ENCODE assay signal across 19 cellular contexts in the genomic region with DNA sequence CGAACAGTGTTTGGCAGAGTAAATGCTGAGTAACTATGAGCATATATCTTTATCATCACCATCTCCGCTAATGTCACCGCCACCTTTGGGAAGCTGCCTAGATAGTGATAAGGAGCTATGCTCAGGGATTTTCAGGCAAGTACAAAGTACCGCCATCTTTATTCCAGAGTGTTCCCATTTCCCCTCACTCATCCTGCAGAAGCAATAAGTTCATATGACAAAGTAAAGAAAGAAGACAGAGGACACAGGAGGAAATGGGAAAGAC.
"Had no signal": no experiment of that assay in that cellular context is flagged by ENCODE, and none has a peak within 500 bp of the region (broad histone marks: within the 10 kb centered on the region; RNA-seq: fewer than 3 reads in every experiment).

No MANE protein-coding gene starts in this region.

- H3K27me3 ChIP-seq: thyroid gland had no signal

- H3K36me3 Mint-ChIP-seq: stimulated activated memory B cell treated with anti-CD40 and anti-IgM and Interleukin-4, amounts not matched to agents 10 μg/mL and 1 μg/mL and 100 μg/mL, for 72 hours had no signal

- H3K27ac Mint-ChIP-seq: activated B cell treated with CpG ODN at 0.5 μM for 24 hours; activated CD4-positive, alpha-beta T cell treated with anti-CD3 and anti-CD28 coated beads, Interleukin-2, amount 10 ng/mL, durations not matched to agents 24 days and 14 days; activated CD8-positive, alpha-beta T cell treated with anti-CD3 and anti-CD28 coated beads, Interleukin-2, amount 10 ng/mL, durations not matched to agents 7 days and 5 days; activated naive CD8-positive, alpha-beta T cell; stimulated activated memory B cell treated with anti-CD40 and anti-IgM and Interleukin-4, amounts not matched to agents 10 μg/mL and 1 μg/mL and 100 μg/mL, for 72 hours had no signal

- H3K27me3 Mint-ChIP-seq: activated B cell treated with CpG ODN at 0.5 μM for 24 hours; activated naive CD8-positive, alpha-beta T cell; central memory CD8-positive, alpha-beta T cell; naive thymus-derived CD8-positive, alpha-beta T cell; stimulated activated memory B cell treated with anti-CD40 and anti-IgM and Interleukin-4, amounts not matched to agents 10 μg/mL and 1 μg/mL and 100 μg/mL, for 72 hours had no signal

- H3K9me3 ChIP-seq: thyroid gland had no signal

- ATAC-seq: activated CD8-positive, alpha-beta T cell treated with anti-CD3 and anti-CD28 coated beads, Interleukin-2, amount 10 ng/mL, durations not matched to agents 7 days and 5 days; left colon; naive thymus-derived CD8-positive, alpha-beta T cell; stimulated activated memory B cell treated with anti-CD40 and anti-IgM and Interleukin-4, amounts not matched to agents 10 μg/mL and 1 μg/mL and 100 μg/mL, for 72 hours had no signal

- DNase-seq: activated B cell treated with CpG ODN at 0.5 μM for 24 hours; activated CD4-positive, alpha-beta T cell treated with anti-CD3 and anti-CD28 coated beads, Interleukin-2, amount 10 ng/mL, durations not matched to agents 24 days and 14 days; activated CD8-positive, alpha-beta T cell treated with anti-CD3 and anti-CD28 coated beads, Interleukin-2, amount 10 ng/mL, durations not matched to agents 7 days and 5 days; activated gamma-delta T cell treated with Interleukin-2 at 50 U/mL for 16 hours; amygdala; cortex of kidney; effector CD4-positive, alpha-beta T cell; head of caudate nucleus; left colon; naive thymus-derived CD8-positive, alpha-beta T cell; nucleus accumbens; stimulated activated CD4-positive, alpha-beta T cell treated with anti-CD3 and anti-CD28 coated beads, Interleukin-2, amount 100 ng/mL, for 48 hours; T-helper 2 cell; thyroid gland had no signal

- H3K4me3 Mint-ChIP-seq: activated B cell treated with CpG ODN at 0.5 μM for 24 hours; activated CD4-positive, alpha-beta T cell treated with anti-CD3 and anti-CD28 coated beads, Interleukin-2, amount 10 ng/mL, durations not matched to agents 24 days and 14 days; activated CD8-positive, alpha-beta T cell treated with anti-CD3 and anti-CD28 coated beads, Interleukin-2, amount 10 ng/mL, durations not matched to agents 7 days and 5 days; activated naive CD8-positive, alpha-beta T cell; brain; central memory CD8-positive, alpha-beta T cell; naive thymus-derived CD8-positive, alpha-beta T cell; stimulated activated memory B cell treated with anti-CD40 and anti-IgM and Interleukin-4, amounts not matched to agents 10 μg/mL and 1 μg/mL and 100 μg/mL, for 72 hours had no signal

- H3K4me1 Mint-ChIP-seq: activated B cell treated with CpG ODN at 0.5 μM for 24 hours; stimulated activated memory B cell treated with anti-CD40 and anti-IgM and Interleukin-4, amounts not matched to agents 10 μg/mL and 1 μg/mL and 100 μg/mL, for 72 hours had no signal

- H3K9me3 Mint-ChIP-seq: activated B cell treated with CpG ODN at 0.5 μM for 24 hours; activated CD4-positive, alpha-beta T cell treated with anti-CD3 and anti-CD28 coated beads, Interleukin-2, amount 10 ng/mL, durations not matched to agents 24 days and 14 days; central memory CD8-positive, alpha-beta T cell had no signal

- H3K4me3 ChIP-seq: lung, thyroid gland had no signal

- H3K27ac ChIP-seq: thyroid gland had no signal
